Comparison of ENCODE assay signal across 28 cellular contexts in the genomic region with DNA sequence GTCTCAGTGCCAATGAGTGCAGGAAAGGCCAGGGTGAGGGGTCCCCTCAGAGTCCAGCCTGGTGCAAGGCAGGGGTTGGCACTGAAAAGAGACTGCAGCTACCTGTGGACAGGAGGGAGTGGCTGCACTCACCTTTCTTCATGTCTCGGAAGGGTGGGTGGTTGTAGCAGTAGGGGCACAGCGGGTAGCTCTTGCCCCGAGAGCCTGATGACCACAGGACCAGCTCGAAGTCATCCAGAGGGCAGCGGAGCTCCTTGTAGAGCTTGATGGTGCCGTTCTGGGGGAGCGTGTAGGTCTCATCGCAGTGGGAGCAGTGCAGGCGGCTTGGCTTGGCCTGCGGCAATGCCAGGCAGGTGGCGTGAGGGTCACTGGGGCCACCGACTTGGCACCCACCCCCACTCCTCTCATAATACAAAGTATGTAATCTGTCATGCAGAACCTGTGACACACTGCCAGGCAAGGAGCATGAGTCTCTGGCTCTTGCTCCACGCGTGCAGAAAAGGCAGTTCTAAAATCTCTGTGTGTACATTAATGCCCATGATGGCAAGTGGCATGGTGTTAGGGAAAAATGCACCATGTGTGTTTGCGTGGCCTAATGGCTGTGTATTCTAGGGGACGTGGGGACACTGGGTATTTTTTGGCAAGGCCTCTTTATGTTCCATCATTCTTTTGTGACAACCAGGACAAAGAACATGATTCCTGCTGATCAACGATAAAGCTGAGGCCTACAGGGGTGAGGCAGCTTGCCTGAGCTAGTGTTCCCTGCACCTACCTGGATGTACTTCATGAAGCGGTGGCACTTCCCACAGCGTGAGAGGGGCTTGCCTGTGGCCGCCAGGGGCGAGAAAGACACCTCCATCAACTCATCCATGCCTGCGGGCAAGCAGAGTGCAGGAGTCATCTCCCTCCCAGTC.
"Had no signal": no experiment of that assay in that cellular context is flagged by ENCODE, and none has a peak within 500 bp of the region (broad histone marks: within the 10 kb centered on the region; RNA-seq: fewer than 3 reads in every experiment).

No MANE protein-coding gene starts in this region.

- H3K9me3 ChIP-seq: gastrocnemius medialis, heart left ventricle, mucosa of descending colon, pancreas, right atrium auricular region, sigmoid colon, stomach, testis, tibial artery had no signal

- H3K36me3 Mint-ChIP-seq: natural killer cell treated with Interleukin-12 subunit alpha and Interleukin-12 subunit beta and Interleukin-15 and Interleukin-18, amount 100 ng/mL, for 72 hours; type B pancreatic cell had no signal

- H3K27ac Mint-ChIP-seq: memory B cell; mesothelial cell of epicardium; natural killer cell treated with Interleukin-12 subunit alpha and Interleukin-12 subunit beta and Interleukin-15 and Interleukin-18, amount 100 ng/mL, for 72 hours; neural progenitor cell; stimulated activated effector memory CD8-positive, alpha-beta T cell treated with anti-CD3 and anti-CD28 coated beads, Interleukin-12 subunit alpha, Interleukin-12 subunit beta, amount 100 ng/mL, for 72 hours; type B pancreatic cell had no signal

- FAIRE-seq: colon, kidney, pancreas had no signal

- DNase-seq: dorsolateral prefrontal cortex; effector CD4-positive, alpha-beta T cell; foreskin fibroblast; kidney; naive B cell; nucleus accumbens; pancreas; sigmoid colon; stimulated activated CD4-positive, alpha-beta T cell treated with anti-CD3 and anti-CD28 coated beads, Interleukin-2, amount 100 ng/mL, for 24 hours; stimulated activated CD4-positive, alpha-beta T cell treated with anti-CD3 and anti-CD28 coated beads, Interleukin-4, amount 100 ng/mL, for 24 hours; stimulated activated naive CD4-positive, alpha-beta T cell treated with Interleukin-2 at 50 U/mL for 16 hours; stomach; testis; tibial artery had no signal

- H3K27ac ChIP-seq: dorsolateral prefrontal cortex, epithelial cell of prostate, heart left ventricle, hepatocyte, neural progenitor cell, pancreas, right atrium auricular region, sigmoid colon, stomach, testis, tibial artery had no signal

- H2AFZ ChIP-seq: hepatocyte, neural progenitor cell had no signal

- ATAC-seq: heart left ventricle; natural killer cell treated with Interleukin-12 subunit alpha and Interleukin-12 subunit beta and Interleukin-15 and Interleukin-18, amount 100 ng/mL, for 72 hours; pancreas; stimulated activated effector memory CD8-positive, alpha-beta T cell treated with anti-CD3 and anti-CD28 coated beads, Interleukin-12 subunit alpha, Interleukin-12 subunit beta, amount 100 ng/mL, for 72 hours had no signal

- H3K4me1 Mint-ChIP-seq: memory B cell; mesothelial cell of epicardium; neural progenitor cell; stimulated activated effector memory CD8-positive, alpha-beta T cell treated with anti-CD3 and anti-CD28 coated beads, Interleukin-12 subunit alpha, Interleukin-12 subunit beta, amount 100 ng/mL, for 72 hours had no signal

- H3K9ac ChIP-seq: neural progenitor cell had no signal

- H3K4me3 ChIP-seq: dorsolateral prefrontal cortex, gastrocnemius medialis, heart left ventricle, hepatocyte, lung, mucosa of descending colon, neural progenitor cell, pancreas, right atrium auricular region, sigmoid colon, stomach, testis, tibial artery had no signal

- H3K4me1 ChIP-seq: neural progenitor cell, pancreas, right atrium auricular region, sigmoid colon, testis, tibial artery had no signal

- H3K27me3 ChIP-seq: dorsolateral prefrontal cortex, gastrocnemius medialis, heart left ventricle, hepatocyte, pancreas, right atrium auricular region, sigmoid colon, stomach, testis, tibial artery had no signal

- H3K4me2 ChIP-seq: hepatocyte, neural progenitor cell had no signal

- H3K36me3 ChIP-seq: neural progenitor cell had no signal

- H3K9me3 Mint-ChIP-seq: memory B cell; mesothelial cell of epicardium; naive B cell; natural killer cell treated with Interleukin-12 subunit alpha and Interleukin-12 subunit beta and Interleukin-15 and Interleukin-18, amount 100 ng/mL, for 72 hours; neural progenitor cell; stimulated activated effector memory CD8-positive, alpha-beta T cell treated with anti-CD3 and anti-CD28 coated beads, Interleukin-12 subunit alpha, Interleukin-12 subunit beta, amount 100 ng/mL, for 72 hours; type B pancreatic cell had no signal

- H3K79me2 ChIP-seq: hepatocyte had no signal

- H3K27me3 Mint-ChIP-seq: memory B cell; naive B cell; natural killer cell treated with Interleukin-12 subunit alpha and Interleukin-12 subunit beta and Interleukin-15 and Interleukin-18, amount 100 ng/mL, for 72 hours; type B pancreatic cell had no signal

- H3K4me3 Mint-ChIP-seq: memory B cell; mesothelial cell of epicardium; naive B cell; natural killer cell treated with Interleukin-12 subunit alpha and Interleukin-12 subunit beta and Interleukin-15 and Interleukin-18, amount 100 ng/mL, for 72 hours; neural progenitor cell; stimulated activated effector memory CD8-positive, alpha-beta T cell treated with anti-CD3 and anti-CD28 coated beads, Interleukin-12 subunit alpha, Interleukin-12 subunit beta, amount 100 ng/mL, for 72 hours; type B pancreatic cell had no signal
